7 cellular contexts compared by ENCODE assay signal in genomic region chr1:61050541-61051454, GRCh38. TPM values are rescaled to one million over a fixed set of nuclear protein-coding genes. Genes with fewer than 3 reads are reported as not detected.
DNase-seq lines count a peak whose midpoint lies in the region; ATAC-seq and TF ChIP-seq lines count a peak whose summit lies in the region.

No MANE protein-coding gene starts in this region.

- in situ Hi-C loops in KBM-7 (cut with MboI; ENCODE audit: low pct_unique_long_range_greater_than_20kb, low sequenced_read_pairs), result no loop called here

- DNase-seq in HK-2 (ENCODE audit: unreplicated experiment) (peak; percentile 13), adrenal gland (peak; percentile 50 to 66 (median 57)), right cardiac atrium (peak; percentile 82 to 92 (median 91)), prostate gland (ENCODE audit: low spot score) (peak; percentile 38), KBM-7 (no peak), occipital lobe (lab: John Stamatoyannopoulos, UW) (no peak)

- H3K9me3 ChIP-seq in adrenal gland (replicated peaks in 1 of 3) (no peaks in the 10 kb centered on the region), right cardiac atrium (ENCODE audit: control insufficient read depth, low read length) (no peaks in the 10 kb centered on the region), prostate gland (no peaks in the 10 kb centered on the region)

- peak overlapping the region; percentile 60 to 95 (median 94) for H3K27ac ChIP-seq in adrenal gland
- H3K27ac ChIP-seq in right cardiac atrium (ENCODE audit: low read length), result peak overlapping the region; percentile 85
- peak overlapping the region; percentile 95 to 96 for H3K27ac ChIP-seq in prostate gland

- TF ChIP-seq POLR2A in adrenal gland (IDR thresholded peaks at IDR 0.05) (peak in 1 of 2 donors; percentile 8), prostate gland (IDR thresholded peaks at IDR 0.05) (peak; percentile 9)

- peak; percentile 35 for ATAC-seq in GM18511 (IDR thresholded peaks at IDR 0.05; ENCODE audit: unreplicated experiment)
- ATAC-seq in right cardiac atrium, result peak; percentile 84 to 90

- H3K36me3 ChIP-seq in adrenal gland (replicated peaks in 1 of 2), result no peaks in the 10 kb centered on the region
- no peaks in the 10 kb centered on the region for H3K36me3 ChIP-seq in prostate gland

- peak overlapping the region; percentile 76 to 99 (median 84) for H3K4me3 ChIP-seq in adrenal gland
- peak overlapping the region; percentile 94 for H3K4me3 ChIP-seq in right cardiac atrium (ENCODE audit: low read length)
- H3K4me3 ChIP-seq in prostate gland, result peak overlapping the region; percentile 87 to 96

- H3K4me1 ChIP-seq in adrenal gland (replicated peaks in 1 of 2) (peaks cover 6 to 44% of the 10 kb centered on the region in 2 donors), right cardiac atrium (ENCODE audit: control insufficient read depth, insufficient read depth, low read length) (peaks cover 6% of the 10 kb centered on the region), prostate gland (replicated peaks) (peaks cover 6% of the 10 kb centered on the region)

- TF ChIP-seq CTCF in adrenal gland (IDR thresholded peaks at IDR 0.05), result no peak
- TF ChIP-seq CTCF in prostate gland (IDR thresholded peaks at IDR 0.05), result no peak

- 1 to 2% (median 1%) methylated on average over 14 to 86 of the region's 86 CpGs for WGBS in adrenal gland, 4 donors
- 1% methylated on average over 86 of the region's 86 CpGs for WGBS in right cardiac atrium
- WGBS in prostate gland, result 4% methylated on average over 74 of the region's 86 CpGs

- intact Hi-C loops in adrenal gland (cut with DNase I) (loop anchor here (5.0 to 10.0 kb wide), 5 partner anchors 134 to 407 kb away; no protein-coding TSS in a partner anchor), right cardiac atrium (cut with DNase I) (loop anchor here (5.0 to 10.0 kb wide), 10 partner anchors 132 to 804 kb away; no protein-coding TSS in a partner anchor), prostate gland (cut with DNase I) (loop anchor here (1.0 to 10.0 kb wide), 7 partner anchors 134 to 802 kb away; no protein-coding TSS in a partner anchor)

- no peaks in the 10 kb centered on the region for H3K27me3 ChIP-seq in adrenal gland
- H3K27me3 ChIP-seq in right cardiac atrium (ENCODE audit: control insufficient read depth, insufficient read depth), result no peaks in the 10 kb centered on the region
- H3K27me3 ChIP-seq in prostate gland (replicated peaks; ENCODE audit: insufficient read depth), result no peaks in the 10 kb centered on the region

RNA-seq across cellular contexts. Expression of gene NFIA, which starts 31.6 kb away (rescaled TPM):
- 100 to 1,000 TPM in 2 of 8 donors, 10 to 100 TPM in 6; 59.3 to 109 (median 90.2) TPM for total RNA-seq in adrenal gland
- 10 to 100 TPM; 15.6 to 26.0 (median 25.0) TPM for polyA plus RNA-seq in adrenal gland
- total RNA-seq in right cardiac atrium, result 100 to 1,000 TPM; 108 to 127 (median 113) TPM
- polyA plus RNA-seq in right cardiac atrium, result 15.9 TPM
- total RNA-seq in prostate gland, result 10 to 100 TPM; 61.4 to 86.3 TPM
- 41.5 TPM for total RNA-seq in occipital lobe

Comparison
In these comparisons a context has a peak if more than half of its experiments do, and no peak if none do; other contexts are left out.
1. DNase-seq: peak in HK-2 (single experiment), adrenal gland (7 of 7), right cardiac atrium (3 of 3) and prostate gland (single experiment); none in KBM-7 (single experiment) and occipital lobe (single experiment).
2. Peak in every context shown above with its lines, with median percentiles within 50 percentile points of each other: H3K27ac ChIP-seq and H3K4me3 ChIP-seq.